Comparison of ENCODE assay signal across 9 cellular contexts in genomic region chr18:11741505-11742145, GRCh38. TPM values are rescaled to one million over a fixed set of nuclear protein-coding genes. Genes with fewer than 3 reads are reported as not detected.
A peak's percentile ranks its signal among the peaks of the same experiment; 100 is the strongest.
DNase-seq lines count a peak whose midpoint lies in the region; ATAC-seq and TF ChIP-seq lines count a peak whose summit lies in the region.
"Had no signal": no experiment of that assay in that cellular context is flagged by ENCODE, and none has a peak within 500 bp of the region (broad histone marks: within the 10 kb centered on the region; RNA-seq: fewer than 3 reads in every experiment).

No MANE protein-coding gene starts in this region.

- DNase-seq in DND-41 (no peak), KBM-7 (peak; percentile 33), body of pancreas (no peak), myocyte (ENCODE audit: low read depth) (peak; percentile 11), mesenteric fat pad (ENCODE audit: low spot score) (no peak), inferior parietal cortex (ENCODE audit: extremely low spot score) (no peak), DMS79 treated with DMSO at 0.1 percent for 48 hours (lab: John Stamatoyannopoulos, UW) (no peak)
- DNase-seq: naive B cell had no signal

- intact Hi-C loops in body of pancreas (cut with DNase I) = no loop called here

- H3K79me2 ChIP-seq in DND-41 (ENCODE audit: insufficient read depth, low read length) = no peaks in the 10 kb centered on the region

- H3K4me1 ChIP-seq in DND-41 (ENCODE audit: insufficient read depth, low read length) (no peaks in the 10 kb centered on the region), body of pancreas (no peaks in the 10 kb centered on the region)

- no peak overlapping the region for H3K4me3 ChIP-seq in DND-41 (ENCODE audit: low read depth in 1 of 2, low read length in 2 of 2)
- H3K4me3 ChIP-seq in body of pancreas = no peak overlapping the region

- no peak for TF ChIP-seq POLR2A in body of pancreas (IDR thresholded peaks at IDR 0.05)

- H3K27me3 ChIP-seq in DND-41 (ENCODE audit: insufficient read depth, low read length, poor library complexity) (peaks cover 25% of the 10 kb centered on the region), body of pancreas (no peaks in the 10 kb centered on the region)

- H4K20me1 ChIP-seq in DND-41 (ENCODE audit: insufficient read depth, low read length) = no peaks in the 10 kb centered on the region

- H3K9me3 ChIP-seq in DND-41 (ENCODE audit: insufficient read depth, low read length, severe bottlenecking) (no peaks in the 10 kb centered on the region), body of pancreas (no peaks in the 10 kb centered on the region)

- no peak overlapping the region for H3K4me2 ChIP-seq in DND-41 (ENCODE audit: insufficient read depth, low read length)

- H3K36me3 ChIP-seq in DND-41 (ENCODE audit: insufficient read depth, low read length) (no peaks in the 10 kb centered on the region), body of pancreas (replicated peaks in 1 of 2; ENCODE audit: insufficient read depth in 1 of 2, low read depth in 2 of 2) (no peaks in the 10 kb centered on the region)

- peak; percentile 72 for ATAC-seq in DND-41 (ENCODE audit: insufficient read depth, low read depth)
- peak; percentile 35 for ATAC-seq in body of pancreas
- ATAC-seq in HG02970 (IDR thresholded peaks at IDR 0.05; ENCODE audit: low FRiP score, unreplicated experiment) = no peak

- H3K27ac ChIP-seq in DND-41 (ENCODE audit: low read length) = no peak overlapping the region
- no peak overlapping the region for H3K27ac ChIP-seq in body of pancreas

- WGBS in body of pancreas, 2 donors = 50 to 57% methylated on average over 5 of the region's 5 CpGs

- no peak overlapping the region for H2AFZ ChIP-seq in DND-41 (ENCODE audit: low read depth, low read length)

- in situ Hi-C loops in KBM-7 (cut with MboI; ENCODE audit: low pct_unique_long_range_greater_than_20kb, low sequenced_read_pairs) = no loop called here

- H3K9ac ChIP-seq in DND-41 (ENCODE audit: low read depth, low read length) = no peak overlapping the region

- peak; percentile 69 for TF ChIP-seq CTCF in DND-41 (IDR thresholded peaks at IDR 0.05; ENCODE audit: borderline replicate concordance, extremely low read depth, low read length, poor library complexity, severe bottlenecking)
- peak in 6 of 7 experiments; percentile 31 to 44 (median 38) for TF ChIP-seq CTCF in body of pancreas (IDR thresholded peaks at IDR 0.05)

RNA-seq across cellular contexts. Expression of gene GNAL, which starts 52.6 kb away (rescaled TPM):
- 10 to 100 TPM in 1 of 2 donors, 1 to 10 TPM in 1; 2.1 to 33.0 TPM for total RNA-seq in body of pancreas
- 0.36 and 1.2 TPM in 2 replicates for total RNA-seq in myocyte
- polyA plus RNA-seq in myocyte (2012) = 0.58 TPM
- 7.4 TPM for total RNA-seq in mesenteric fat pad

Comparison
In these comparisons a context has a peak if more than half of its experiments do, and no peak if none do; other contexts are left out.
1. DNase-seq: peak in KBM-7 (single experiment) and myocyte (single experiment); none in DND-41 (single experiment), body of pancreas (0 of 4), mesenteric fat pad (single experiment), inferior parietal cortex (single experiment) and DMS79 treated with DMSO at 0.1 percent for 48 hours (single experiment).